Comparison of ENCODE assay signal across 10 cellular contexts in the genomic region with DNA sequence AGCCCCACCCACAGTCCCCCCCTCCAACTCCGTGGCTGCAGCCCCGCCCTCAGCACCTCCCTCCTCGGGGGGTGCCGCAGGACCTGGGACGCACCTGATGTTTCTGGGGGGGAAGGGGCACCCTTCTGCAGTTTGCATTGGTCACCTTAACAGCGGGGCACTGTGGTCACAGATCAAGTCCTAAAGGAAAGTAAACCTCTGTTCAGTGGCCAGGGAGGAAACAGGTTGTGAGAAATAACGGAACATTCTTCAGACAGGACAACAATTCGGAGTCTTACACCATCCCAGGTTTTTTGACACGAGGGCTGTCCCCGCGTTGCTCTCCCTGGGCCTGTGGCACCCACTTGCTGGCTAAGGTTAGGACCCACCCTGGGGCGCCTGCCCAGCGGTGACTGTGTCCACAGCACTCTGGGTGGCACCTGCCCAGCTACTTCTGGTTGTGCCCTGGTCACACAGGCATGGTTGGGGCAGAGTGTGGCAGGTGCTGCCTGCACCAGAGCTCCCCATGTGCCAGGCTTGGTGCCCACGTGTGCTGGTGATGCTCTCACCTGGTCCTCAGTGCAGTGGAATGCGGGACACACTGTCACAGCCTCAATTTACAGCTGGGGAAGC.
A peak's percentile ranks its signal among the peaks of the same experiment; 100 is the strongest.
DNase-seq lines count a peak whose midpoint lies in the region; ATAC-seq and TF ChIP-seq lines count a peak whose summit lies in the region.
"Had no signal": no experiment of that assay in that cellular context is flagged by ENCODE, and none has a peak within 500 bp of the region (broad histone marks: within the 10 kb centered on the region; RNA-seq: fewer than 3 reads in every experiment).

No MANE protein-coding gene starts in this region.

- H3K4me3 ChIP-seq in HUES48 (ENCODE audit: low read depth, low read length) (peak overlapping the region; percentile 50), iPS-18a (ENCODE audit: low read length) (peak overlapping the region; percentile 19), stomach (peak overlapping the region in 3 of 4 donors; percentile 38 to 47 (median 41))

- peaks cover 9% of the 10 kb centered on the region for H3K27me3 Mint-ChIP-seq in activated B cell treated with CpG ODN at 0.5 μM for 24 hours

- H3K36me3 ChIP-seq in HUES48 (ENCODE audit: control insufficient read depth, insufficient read depth, low read length) (no peaks in the 10 kb centered on the region), iPS-18a (ENCODE audit: control insufficient read depth, low read depth, low read length) (no peaks in the 10 kb centered on the region), stomach (no peaks in the 10 kb centered on the region)
- H3K36me3 ChIP-seq: SJSA1 had no signal

- no peak overlapping the region for H3K27ac Mint-ChIP-seq in activated B cell treated with CpG ODN at 0.5 μM for 24 hours

- 17 to 39% (median 22%) methylated on average over 11 to 15 of the region's 15 CpGs for WGBS in stomach, 5 donors

- DNase-seq in activated B cell treated with CpG ODN at 0.5 μM for 24 hours (no peak), stomach (no peak), NCI-H1417 (lab: John Stamatoyannopoulos, UW) (no peak)
- DNase-seq: NCI-H2081 had no signal

- CTCF ChIA-PET in activated B cell treated with CpG ODN at 0.5 μM for 24 hours (lab: Charles Lee), result no interaction called here

- TF ChIP-seq CTCF in activated B cell treated with CpG ODN at 0.5 μM for 24 hours (IDR thresholded peaks at IDR 0.05) (no peak), stomach (IDR thresholded peaks at IDR 0.05) (no peak)

- H3K9ac ChIP-seq in HUES48 (ENCODE audit: low read depth, low read length), result no peak overlapping the region
- H3K9ac ChIP-seq in iPS-18a (ENCODE audit: low read length), result no peak overlapping the region

- H3K9me3 ChIP-seq in HUES48 (ENCODE audit: control insufficient read depth, insufficient read depth, low read length) (0 out of 2 replicates have a peak, but pooled peaks cover 5% of the 10 kb centered on the region), iPS-18a (ENCODE audit: control insufficient read depth, low read depth, low read length) (peaks cover 9% of the 10 kb centered on the region), stomach (peaks cover 0 to 9% (median 7%) of the 10 kb centered on the region in 4 donors)

- H3K9me3 Mint-ChIP-seq in activated B cell treated with CpG ODN at 0.5 μM for 24 hours, result peaks cover 7% of the 10 kb centered on the region

- no peak for TF ChIP-seq EP300 in stomach (IDR thresholded peaks at IDR 0.05)

- H3K27ac ChIP-seq in HUES48 (ENCODE audit: low read depth, low read length) (no peak overlapping the region), iPS-18a (ENCODE audit: low read length) (no peak overlapping the region), stomach (peak overlapping the region; percentile 24 to 69 (median 59))
- H3K27ac ChIP-seq: HL-60, SJSA1 had no signal

- POLR2A ChIA-PET in activated B cell treated with CpG ODN at 0.5 μM for 24 hours (lab: Charles Lee), result no interaction called here

- peaks cover 9% of the 10 kb centered on the region for H3K4me1 Mint-ChIP-seq in activated B cell treated with CpG ODN at 0.5 μM for 24 hours

- H3K27me3 ChIP-seq in HUES48 (ENCODE audit: control insufficient read depth, insufficient read depth, low read length) (no peaks in the 10 kb centered on the region), iPS-18a (ENCODE audit: control insufficient read depth, insufficient read depth, low read length) (no peaks in the 10 kb centered on the region), stomach (peaks cover 0 to 7% (median 0%) of the 10 kb centered on the region in 3 donors)
- H3K27me3 ChIP-seq: SJSA1 had no signal

- no peak for TF ChIP-seq POLR2A in stomach (IDR thresholded peaks at IDR 0.05)

- no peaks in the 10 kb centered on the region for H3K36me3 Mint-ChIP-seq in activated B cell treated with CpG ODN at 0.5 μM for 24 hours (ENCODE audit: low read depth)

- no peak for ATAC-seq in activated B cell treated with CpG ODN at 0.5 μM for 24 hours (ENCODE audit: low read depth)
- ATAC-seq in HG03196 (IDR thresholded peaks at IDR 0.05; ENCODE audit: unreplicated experiment), result no peak
- ATAC-seq in GM21825 (IDR thresholded peaks at IDR 0.05; ENCODE audit: unreplicated experiment), result no peak

- intact Hi-C loops in activated B cell treated with CpG ODN at 0.5 μM for 24 hours (cut with micrococcal nuclease), result loop anchor here (1.0 kb wide), 1 partner anchor 204 kb away; no protein-coding TSS in a partner anchor
- intact Hi-C loops in stomach (cut with DNase I; ENCODE audit: low total_unique reads), result loop anchor here (5.0 kb wide), 1 partner anchor 203 kb away; the partner anchor contains the start of gene GPC1

- no peaks in the 10 kb centered on the region for H3K4me1 ChIP-seq in HUES48 (ENCODE audit: control insufficient read depth, insufficient read depth, low read length)
- H3K4me1 ChIP-seq in iPS-18a (ENCODE audit: control insufficient read depth, low read depth, low read length), result no peaks in the 10 kb centered on the region
- peaks cover 27 to 41% (median 38%) of the 10 kb centered on the region in 4 donors for H3K4me1 ChIP-seq in stomach

- peak overlapping the region; percentile 19 for H3K4me3 Mint-ChIP-seq in activated B cell treated with CpG ODN at 0.5 μM for 24 hours

Comparison
In these comparisons a context has a peak if more than half of its experiments do, and no peak if none do; other contexts are left out.
1. H3K27ac ChIP-seq: peak in stomach (5 of 5); none in HUES48 (single experiment) and iPS-18a (single experiment).
2. Peak in every context shown above with its lines, with median percentiles within 50 percentile points of each other: H3K4me3 ChIP-seq.